ENCODE assay signal across 13 cellular contexts in genomic region chr16:68087688-68088087, GRCh38. TPM values are rescaled to one million over a fixed set of nuclear protein-coding genes. Genes with fewer than 3 reads are reported as not detected.
DNase-seq lines count a peak whose midpoint lies in the region; ATAC-seq and TF ChIP-seq lines count a peak whose summit lies in the region.
"Had no signal": no experiment of that assay in that cellular context is flagged by ENCODE, and none has a peak within 500 bp of the region (broad histone marks: within the 10 kb centered on the region; RNA-seq: fewer than 3 reads in every experiment).

No MANE protein-coding gene starts in this region.

- POLR2A ChIA-PET in HEK293 (lab: Yijun Ruan, JAX), result interaction anchor here (0.6 to 4.5 kb wide), 2 partner anchors 34 to 149 kb away, joined by 4 to 34 read pairs; partner anchors contain the start of gene ESRP2

- no peak for ATAC-seq in activated naive CD8-positive, alpha-beta T cell treated with anti-CD3 and anti-CD28 coated beads, Interleukin-2, amount 50 U/mL, for 24 hours
- ATAC-seq in natural killer cell (no peak), HG03457 (IDR thresholded peaks at IDR 0.05; ENCODE audit: unreplicated experiment) (no peak), HG03342 (IDR thresholded peaks at IDR 0.05; ENCODE audit: unreplicated experiment) (no peak)

- H3K36me3 Mint-ChIP-seq in activated naive CD8-positive, alpha-beta T cell treated with anti-CD3 and anti-CD28 coated beads, Interleukin-2, amount 50 U/mL, for 24 hours (ENCODE audit: low read depth), result peaks cover 4% of the 10 kb centered on the region
- no peaks in the 10 kb centered on the region for H3K36me3 Mint-ChIP-seq in natural killer cell

- intact Hi-C loops in natural killer cell (cut with micrococcal nuclease), result loop anchor here (10.0 kb wide), 1 partner anchor 227 kb away; the partner anchor contains the start of genes PRMT7 and SLC7A6OS

- no peaks in the 10 kb centered on the region for H3K9me3 ChIP-seq in BLaER1 treated with 17β-estradiol and CSF1 and Interleukin-3, amounts not matched to agents 10 nM and 100 nM (replicated peaks in 1 of 11)
- H3K9me3 ChIP-seq in HEK293 (ENCODE audit: control insufficient read depth, insufficient read depth, low read depth, low read length), result no peaks in the 10 kb centered on the region
- H3K9me3 ChIP-seq: testis had no signal

- H3K27me3 Mint-ChIP-seq in activated naive CD8-positive, alpha-beta T cell treated with anti-CD3 and anti-CD28 coated beads, Interleukin-2, amount 50 U/mL, for 24 hours, result no peaks in the 10 kb centered on the region
- no peaks in the 10 kb centered on the region for H3K27me3 Mint-ChIP-seq in natural killer cell (ENCODE audit: low read depth in 2 of 2)

- no peaks in the 10 kb centered on the region for H3K36me3 ChIP-seq in BLaER1 treated with 17β-estradiol and CSF1 and Interleukin-3, amounts not matched to agents 10 nM and 100 nM
- H3K36me3 ChIP-seq in HEK293 (ENCODE audit: control insufficient read depth in 2 of 2, insufficient read depth in 1 of 2, low read length in 2 of 2), result no peaks in the 10 kb centered on the region

- H3K4me3 ChIP-seq in BLaER1 treated with 17β-estradiol and CSF1 and Interleukin-3, amounts not matched to agents 10 nM and 100 nM, result peak overlapping the region; percentile 79 to 94 (median 88); a peak in 18 of 20 replicates
- no peak overlapping the region; the same call in 1 of the 2 replicates for H3K4me3 ChIP-seq in HEK293 (ENCODE audit: low read depth, low read length)

- peaks cover 64 to 83% (median 71%) of the 10 kb centered on the region in 10 experiments for H3K4me1 ChIP-seq in BLaER1 treated with 17β-estradiol and CSF1 and Interleukin-3, amounts not matched to agents 10 nM and 100 nM
- H3K4me1 ChIP-seq in HEK293 (ENCODE audit: control insufficient read depth, insufficient read depth, low read length), result peaks cover 30% of the 10 kb centered on the region

- DNase-seq in activated naive CD8-positive, alpha-beta T cell treated with anti-CD3 and anti-CD28 coated beads, Interleukin-2, amount 50 U/mL, for 24 hours, result no peak
- no peak for DNase-seq in natural killer cell
- no peak for DNase-seq in NCI-H526 treated with DMSO at 0.1 percent for 48 hours (lab: John Stamatoyannopoulos, UW)
- DNase-seq in NCI-H2029 treated with DMSO at 0.1 percent for 48 hours (lab: John Stamatoyannopoulos, UW), result no peak
- DNase-seq: activated CD8-positive, alpha-beta memory T cell treated with anti-CD3 and anti-CD28 coated beads, Interleukin-2, amount 50 U/mL, for 4 hours; Calu3; cortex of kidney; Kasumi-1; testis had no signal

- TF ChIP-seq CTCF in HEK293 (tag by site-specific recombination; IDR thresholded peaks at IDR 0.05) (no peak), natural killer cell (IDR thresholded peaks at IDR 0.05) (no peak)

- peaks cover 67% of the 10 kb centered on the region for H3K4me1 Mint-ChIP-seq in activated naive CD8-positive, alpha-beta T cell treated with anti-CD3 and anti-CD28 coated beads, Interleukin-2, amount 50 U/mL, for 24 hours
- peaks cover 69 to 74% of the 10 kb centered on the region in 2 donors for H3K4me1 Mint-ChIP-seq in natural killer cell

- peak overlapping the region; percentile 94 for H3K4me3 Mint-ChIP-seq in activated naive CD8-positive, alpha-beta T cell treated with anti-CD3 and anti-CD28 coated beads, Interleukin-2, amount 50 U/mL, for 24 hours
- peak overlapping the region; percentile 85 for H3K4me3 Mint-ChIP-seq in natural killer cell

- H3K4me2 ChIP-seq in BLaER1 treated with 17β-estradiol and CSF1 and Interleukin-3, amounts not matched to agents 10 nM and 100 nM, result peak overlapping the region; percentile 79 to 94 (median 89)

- peak overlapping the region; percentile 90 for H3K27ac Mint-ChIP-seq in activated naive CD8-positive, alpha-beta T cell treated with anti-CD3 and anti-CD28 coated beads, Interleukin-2, amount 50 U/mL, for 24 hours
- peak overlapping the region; percentile 81 to 90 for H3K27ac Mint-ChIP-seq in natural killer cell

- CTCF ChIA-PET in HEK293 (lab: Yijun Ruan, JAX), result interaction anchor here (1.2 to 1.3 kb wide), 3 partner anchors 29 to 143 kb away, joined by 3 to 4 read pairs (median 3); no protein-coding TSS in a partner anchor

- peak overlapping the region; percentile 8 to 98 (median 94); a peak in 17 of 22 replicates for H3K9ac ChIP-seq in BLaER1 treated with 17β-estradiol and CSF1 and Interleukin-3, amounts not matched to agents 10 nM and 100 nM

- H4K20me1 ChIP-seq in BLaER1 treated with 17β-estradiol and CSF1 and Interleukin-3, amounts not matched to agents 10 nM and 100 nM, result peaks cover 23 to 68% (median 61%) of the 10 kb centered on the region in 11 experiments; a peak in 20 of 22 replicates

- peak overlapping the region in 2 of 11 experiments; percentile 20 to 96; a peak in 4 of 22 replicates for H3K27ac ChIP-seq in BLaER1 treated with 17β-estradiol and CSF1 and Interleukin-3, amounts not matched to agents 10 nM and 100 nM
- no peak overlapping the region for H3K27ac ChIP-seq in HEK293 (ENCODE audit: extremely low read depth, low read depth, low read length)

- no peaks in the 10 kb centered on the region for H3K9me3 Mint-ChIP-seq in activated naive CD8-positive, alpha-beta T cell treated with anti-CD3 and anti-CD28 coated beads, Interleukin-2, amount 50 U/mL, for 24 hours
- no peaks in the 10 kb centered on the region for H3K9me3 Mint-ChIP-seq in natural killer cell

- H3K27me3 ChIP-seq in BLaER1 treated with 17β-estradiol and CSF1 and Interleukin-3, amounts not matched to agents 10 nM and 100 nM, result no peaks in the 10 kb centered on the region
- H3K27me3 ChIP-seq: testis had no signal

TF ChIP-seq in HEK293, 187 proteins besides CTCF, POLR2A, EP300 and RAD21:
- TF ChIP-seq ZNF146 (tag by site-specific recombination; IDR thresholded peaks at IDR 0.05) (peak; percentile 71; the same call in 1 of the 2 replicates), ZNF18 (tag by site-specific recombination; IDR thresholded peaks at IDR 0.05) (no peak)
TF ChIP-seq in HEK293: peak in this region for 1.

RNA-seq across cellular contexts. Expression of gene NFATC3, which starts 2.5 kb away (rescaled TPM):
- 100 to 1,000 TPM; 241 to 282 (median 263) TPM for total RNA-seq in natural killer cell
